21 cellular contexts compared by ENCODE assay signal in genomic region chr1:77846966-77847365, GRCh38.
"Had no signal": no experiment of that assay in that cellular context is flagged by ENCODE, and none has a peak within 500 bp of the region (broad histone marks: within the 10 kb centered on the region; RNA-seq: fewer than 3 reads in every experiment).

No MANE protein-coding gene starts in this region.

- H3K4me3 ChIP-seq: esophagus squamous epithelium, psoas muscle, right lobe of liver, spleen, stomach, thoracic aorta had no signal

- H3K27ac ChIP-seq: esophagus squamous epithelium, parathyroid adenoma, psoas muscle, right lobe of liver, spleen, stomach, thoracic aorta had no signal

- H3K4me1 ChIP-seq: esophagus squamous epithelium, parathyroid adenoma, psoas muscle, right lobe of liver, stomach had no signal

- H3K27me3 ChIP-seq: esophagus squamous epithelium, right lobe of liver, spleen, stomach had no signal

- DNase-seq: cortex of kidney; effector memory CD8-positive, alpha-beta T cell; esophagus squamous epithelium; foreskin melanocyte; head of caudate nucleus; hippocampal formation; left colon; mammary epithelial cell; nephron progenitor cell; psoas muscle; retina; right lobe of liver; spleen; stimulated activated CD4-positive, alpha-beta T cell treated with anti-CD3 and anti-CD28 coated beads, Interleukin-15, amount 100 ng/mL, for 24 hours; stimulated activated CD4-positive, alpha-beta T cell treated with anti-CD3 and anti-CD28 coated beads, Interleukin-1b, Interleukin-23, amount 100 ng/mL, for 48 hours; stimulated activated CD4-positive, alpha-beta T cell treated with anti-CD3 and anti-CD28 coated beads, Interleukin-4, amount 100 ng/mL, for 4 hours; stomach; substantia nigra; trophoblast cell had no signal

- H3K36me3 ChIP-seq: thoracic aorta had no signal

- H2AFZ ChIP-seq: parathyroid adenoma had no signal

- H3K9ac ChIP-seq: parathyroid adenoma had no signal

- H3K79me2 ChIP-seq: parathyroid adenoma had no signal

- H3K9me3 ChIP-seq: esophagus squamous epithelium, psoas muscle, right lobe of liver, spleen, stomach, thoracic aorta had no signal
